Comparison of ENCODE assay signal across 18 cellular contexts in the genomic region with DNA sequence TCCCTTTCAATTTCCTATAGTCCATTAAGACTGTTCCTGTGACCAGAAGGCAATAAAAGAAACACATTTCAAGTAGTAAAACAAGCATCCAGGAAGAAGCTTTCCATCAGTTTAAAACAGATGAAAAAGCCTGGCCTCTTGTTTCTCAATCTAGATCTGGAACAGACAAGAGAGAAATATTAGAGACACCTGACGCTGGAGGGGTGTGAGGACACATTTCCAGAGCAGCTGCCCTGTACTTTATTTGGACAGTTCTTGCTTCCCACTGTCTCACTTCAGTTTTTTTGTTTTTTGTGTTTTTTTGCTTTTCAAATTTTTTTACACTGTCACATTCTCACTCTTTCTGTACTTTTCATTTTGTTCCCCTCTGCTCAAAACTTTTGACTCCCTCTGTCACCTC. TPM values are rescaled to one million over a fixed set of nuclear protein-coding genes. Genes with fewer than 3 reads are reported as not detected.
DNase-seq lines count a peak whose midpoint lies in the region; ATAC-seq, FAIRE-seq and TF ChIP-seq lines count a peak whose summit lies in the region.
"Had no signal": no experiment of that assay in that cellular context is flagged by ENCODE, and none has a peak within 500 bp of the region (broad histone marks: within the 10 kb centered on the region; RNA-seq: fewer than 3 reads in every experiment).

No MANE protein-coding gene starts in this region.

- H3K9me2 ChIP-seq in OCI-LY1 (ENCODE audit: low read depth, low read length) (no peaks in the 10 kb centered on the region), PC-3 (replicated peaks; ENCODE audit: low read length) (no peaks in the 10 kb centered on the region)

- no peak for TF ChIP-seq CTCF in GM20000 (IDR thresholded peaks at IDR 0.05; ENCODE audit: extremely low read depth, missing control alignments)
- TF ChIP-seq CTCF in OCI-LY1 (IDR thresholded peaks at IDR 0.05; ENCODE audit: low read length): no peak
- TF ChIP-seq CTCF in mucosa of descending colon (IDR thresholded peaks at IDR 0.05): no peak
- no peak for TF ChIP-seq CTCF in parathyroid adenoma (IDR thresholded peaks at IDR 0.05)
- no peak for TF ChIP-seq CTCF in PC-3 (conservative IDR thresholded peaks at IDR 0.05; ENCODE audit: low read depth, low read length)

- peak overlapping the region; percentile 77 for H2AFZ ChIP-seq in OCI-LY1 (ENCODE audit: low read length)
- H2AFZ ChIP-seq in parathyroid adenoma: peak overlapping the region; percentile 18
- H2AFZ ChIP-seq in PC-3 (ENCODE audit: low read length): no peak overlapping the region

- POLR2A ChIA-PET in PC-3 (lab: Charles Lee; ENCODE audit: unreplicated experiment): no interaction called here

- DNase-seq in GM20000 (ENCODE audit: low spot score) (peak; percentile 22), mucosa of descending colon (no peak), PC-3 (no peak), H54 (ENCODE audit: insufficient read length, low spot score) (no peak), MV-4-11 (lab: John Stamatoyannopoulos, UW) (no peak)
- no peak for DNase-seq in activated CD4-positive, CD25-positive, alpha-beta regulatory T cell treated with anti-CD3 and anti-CD28 coated beads, Interleukin-2, amount 50 U/mL, for 72 hours
- DNase-seq: AML-193; CD4-positive, alpha-beta T cell; DMS153; DMS79; GDM1; GOT3; H9 had no signal

- no peak for TF ChIP-seq POLR2A in H54 (IDR thresholded peaks at IDR 0.05; ENCODE audit: low read depth, low read length)

- H3K27me3 ChIP-seq in OCI-LY1 (ENCODE audit: insufficient read depth, low read length) (no peaks in the 10 kb centered on the region), parathyroid adenoma (ENCODE audit: control insufficient read depth, insufficient read depth, low read length) (no peaks in the 10 kb centered on the region), PC-3 (ENCODE audit: low read length) (peaks cover 20% of the 10 kb centered on the region; the same call in 1 of the 2 replicates)

- no peak overlapping the region for H3K4me3 ChIP-seq in OCI-LY1 (ENCODE audit: low read depth, low read length, poor library complexity, severe bottlenecking)
- H3K4me3 ChIP-seq in mucosa of descending colon: no peak overlapping the region
- no peak overlapping the region for H3K4me3 ChIP-seq in parathyroid adenoma (ENCODE audit: low read depth, low read length)
- H3K4me3 ChIP-seq in PC-3 (ENCODE audit: low read length): no peak overlapping the region
- H3K4me3 ChIP-seq: A549 had no signal

- BruUV-seq in PC-3 (replicated peaks; lab: Mats Ljungman, UMichigan): no TSS peak

- H3K79me2 ChIP-seq in OCI-LY1 (ENCODE audit: insufficient read depth, low read length): 0 out of 2 replicates have a peak, but pooled peaks cover 7% of the 10 kb centered on the region
- H3K79me2 ChIP-seq in parathyroid adenoma: no peaks in the 10 kb centered on the region
- no peaks in the 10 kb centered on the region for H3K79me2 ChIP-seq in PC-3 (ENCODE audit: low read length)

- peaks cover 58% of the 10 kb centered on the region for H3K4me1 ChIP-seq in OCI-LY1 (ENCODE audit: insufficient read depth, low read length, severe bottlenecking)
- H3K4me1 ChIP-seq in mucosa of descending colon (ENCODE audit: low read depth): no peaks in the 10 kb centered on the region
- no peaks in the 10 kb centered on the region for H3K4me1 ChIP-seq in parathyroid adenoma
- no peaks in the 10 kb centered on the region for H3K4me1 ChIP-seq in PC-3 (ENCODE audit: insufficient read depth, low read length)
- H3K4me1 ChIP-seq: A549 had no signal

- CTCF ChIA-PET in PC-3 (lab: Charles Lee): no interaction called here

- H3K9me3 ChIP-seq in OCI-LY1 (ENCODE audit: low read length): peaks cover 8% of the 10 kb centered on the region; the same call in 1 of the 2 replicates
- peaks cover 17% of the 10 kb centered on the region for H3K9me3 ChIP-seq in mucosa of descending colon
- H3K9me3 ChIP-seq in parathyroid adenoma (ENCODE audit: control insufficient read depth, low read length): no peaks in the 10 kb centered on the region
- 0 out of 2 replicates have a peak, but pooled peaks cover 3% of the 10 kb centered on the region for H3K9me3 ChIP-seq in PC-3 (ENCODE audit: low read length)

- FAIRE-seq in H54 (lab: Jason Lieb, UNC): no peak
- FAIRE-seq: A549 had no signal

- H3K4me2 ChIP-seq in OCI-LY1 (ENCODE audit: low read length): peak overlapping the region; percentile 16; the same call in 1 of the 2 replicates
- H3K4me2 ChIP-seq in parathyroid adenoma (ENCODE audit: low read length): no peak overlapping the region
- H3K4me2 ChIP-seq in PC-3 (ENCODE audit: low read length): no peak overlapping the region
- H3K4me2 ChIP-seq: A549 had no signal

- intact Hi-C loops in mucosa of descending colon (cut with DNase I, micrococcal nuclease): no loop called here
- intact Hi-C loops in PC-3 (cut with micrococcal nuclease): no loop called here

- peak overlapping the region; percentile 76 for H3K27ac ChIP-seq in OCI-LY1 (ENCODE audit: low read depth, low read length, poor library complexity, severe bottlenecking)
- no peak overlapping the region for H3K27ac ChIP-seq in parathyroid adenoma
- H3K27ac ChIP-seq in PC-3 (ENCODE audit: low read length): no peak overlapping the region
- H3K27ac ChIP-seq: 22Rv1, A549, C4-2B had no signal

- no peaks in the 10 kb centered on the region for H3F3A ChIP-seq in OCI-LY1 (ENCODE audit: insufficient read depth, low read length)
- no peaks in the 10 kb centered on the region for H3F3A ChIP-seq in PC-3 (ENCODE audit: low read length, unreplicated experiment)

- H3K36me3 ChIP-seq in OCI-LY1 (ENCODE audit: insufficient read depth, low read length) (no peaks in the 10 kb centered on the region), mucosa of descending colon (ENCODE audit: low read depth) (no peaks in the 10 kb centered on the region), parathyroid adenoma (ENCODE audit: control insufficient read depth, insufficient read depth, low read length) (no peaks in the 10 kb centered on the region), PC-3 (ENCODE audit: low read depth, low read length) (no peaks in the 10 kb centered on the region)

- ATAC-seq in mucosa of descending colon (peak; percentile 39), PC-3 (no peak)
- ATAC-seq: A549 had no signal

- H4K20me1 ChIP-seq in OCI-LY1 (ENCODE audit: insufficient read depth, low read length): no peaks in the 10 kb centered on the region
- no peaks in the 10 kb centered on the region for H4K20me1 ChIP-seq in PC-3 (ENCODE audit: low read length)

- H3K9ac ChIP-seq in OCI-LY1 (ENCODE audit: low read length): peak overlapping the region; percentile 14; the same call in 1 of the 2 replicates
- H3K9ac ChIP-seq in parathyroid adenoma: no peak overlapping the region
- H3K9ac ChIP-seq in PC-3 (ENCODE audit: low read length): no peak overlapping the region

RNA-seq across cellular contexts. Expression of gene PRRC1, which starts 54.3 kb away (rescaled TPM):
- 10 to 100 TPM; 45.0 to 72.1 (median 63.0) TPM for total RNA-seq in mucosa of descending colon
- 51.9 and 56.4 TPM in 2 replicates for total RNA-seq in PC-3 (2014; rRNA removed)
